In genomic region chr4:33160126-33160525, GRCh38 we compare ENCODE assay signal across 10 cellular contexts.
DNase-seq lines count a peak whose midpoint lies in the region; ATAC-seq, FAIRE-seq and TF ChIP-seq lines count a peak whose summit lies in the region.
"Had no signal": no experiment of that assay in that cellular context is flagged by ENCODE, and none has a peak within 500 bp of the region (broad histone marks: within the 10 kb centered on the region; RNA-seq: fewer than 3 reads in every experiment).

No MANE protein-coding gene starts in this region.

- H3K27me3 ChIP-seq in tibial artery = no peaks in the 10 kb centered on the region
- H3K27me3 ChIP-seq in esophagus muscularis mucosa = no peaks in the 10 kb centered on the region

- no peaks in the 10 kb centered on the region for H3K36me3 ChIP-seq in kidney (ENCODE audit: control insufficient read depth in 1 of 2, insufficient read depth in 2 of 2, low read length in 2 of 2)
- H3K36me3 ChIP-seq in tibial artery = no peaks in the 10 kb centered on the region
- no peaks in the 10 kb centered on the region for H3K36me3 ChIP-seq in esophagus muscularis mucosa
- H3K36me3 ChIP-seq: prostate gland had no signal

- no peaks in the 10 kb centered on the region for H3K4me1 ChIP-seq in kidney (ENCODE audit: control insufficient read depth in 1 of 2, insufficient read depth in 1 of 2, low read depth in 1 of 2, low read length in 2 of 2)
- H3K4me1 ChIP-seq in tibial artery = no peaks in the 10 kb centered on the region
- no peaks in the 10 kb centered on the region for H3K4me1 ChIP-seq in esophagus muscularis mucosa
- H3K4me1 ChIP-seq: prostate gland had no signal

- 48% methylated on average over 2 of the region's 2 CpGs for WGBS in esophagus muscularis mucosa

- H3K4me3 ChIP-seq in kidney (ENCODE audit: low read length in 2 of 2) (no peak overlapping the region), tibial artery (no peak overlapping the region), esophagus muscularis mucosa (no peak overlapping the region)
- H3K4me3 ChIP-seq: prostate gland had no signal

- no peak overlapping the region for H3K9ac ChIP-seq in kidney (ENCODE audit: low read length in 2 of 2)

- no peak for FAIRE-seq in kidney (lab: Jason Lieb, UNC)

- no peak for TF ChIP-seq POLR2A in esophagus muscularis mucosa (IDR thresholded peaks at IDR 0.05; ENCODE audit: low read depth)

- TF ChIP-seq EP300 in esophagus muscularis mucosa (IDR thresholded peaks at IDR 0.05) = no peak

- no peak overlapping the region for H3K27ac ChIP-seq in kidney (ENCODE audit: low read depth in 2 of 2, low read length in 2 of 2)
- H3K27ac ChIP-seq in tibial artery = no peak overlapping the region
- no peak overlapping the region for H3K27ac ChIP-seq in esophagus muscularis mucosa (replicated peaks in 1 of 4)
- H3K27ac ChIP-seq: epithelial cell of prostate, prostate gland had no signal

- H3K9me3 ChIP-seq in kidney (ENCODE audit: control insufficient read depth in 1 of 2, low read length in 2 of 2) = no peaks in the 10 kb centered on the region
- H3K9me3 ChIP-seq in tibial artery = no peaks in the 10 kb centered on the region
- H3K9me3 ChIP-seq in esophagus muscularis mucosa = peaks cover 0 to 11% (median 5%) of the 10 kb centered on the region in 4 donors
- H3K9me3 ChIP-seq: prostate gland had no signal

- ATAC-seq in HG03175 (IDR thresholded peaks at IDR 0.05; ENCODE audit: unreplicated experiment) (peak; percentile 72), SK-N-SH treated with all-trans-retinoic acid at 6 μM for 48 hours (peak; percentile 92), GM21381 (IDR thresholded peaks at IDR 0.05; ENCODE audit: unreplicated experiment) (no peak)

- intact Hi-C loops in kidney (cut with DNase I) (no loop called here), tibial artery (cut with DNase I; ENCODE audit: low total_unique reads) (no loop called here), esophagus muscularis mucosa (cut with DNase I) (no loop called here)

- TF ChIP-seq CTCF in kidney (IDR thresholded peaks at IDR 0.05; ENCODE audit: borderline replicate concordance, extremely low read depth, insufficient read depth) = peak; percentile 21
- TF ChIP-seq CTCF in tibial artery (IDR thresholded peaks at IDR 0.05) = peak in 1 of 2 experiments; percentile 6
- peak in 1 of 3 experiments; percentile 27 for TF ChIP-seq CTCF in esophagus muscularis mucosa (IDR thresholded peaks at IDR 0.05)

- DNase-seq in DMS 273 treated with DMSO at 0.1 percent for 48 hours (lab: John Stamatoyannopoulos, UW) (peak; percentile 1), kidney (no peak), tibial artery (no peak), esophagus muscularis mucosa (ENCODE audit: extremely low spot score) (no peak), hypothalamus (lab: John Stamatoyannopoulos, UW) (no peak)

TF ChIP-seq in SK-N-SH treated with all-trans-retinoic acid at 6 μM for 48 hours, 23 proteins besides CTCF, POLR2A, EP300 and RAD21:
- TF ChIP-seq ZNF70 (CRISPR knock-in tag; IDR thresholded peaks at IDR 0.05) (no peak), POU6F1 (CRISPR knock-in tag; IDR thresholded peaks at IDR 0.05; ENCODE audit: borderline replicate concordance, low read depth) (no peak), ZC3H10 (CRISPR knock-in tag; IDR thresholded peaks at IDR 0.05) (no peak), ISL1 (CRISPR knock-in tag; IDR thresholded peaks at IDR 0.05) (no peak), GLIS3 (CRISPR knock-in tag; IDR thresholded peaks at IDR 0.05) (no peak)
